Comparison of ENCODE assay signal across 24 cellular contexts in genomic region chr21:45042664-45043161, GRCh38.
"Had no signal": no experiment of that assay in that cellular context is flagged by ENCODE, and none has a peak within 500 bp of the region (broad histone marks: within the 10 kb centered on the region; RNA-seq: fewer than 3 reads in every experiment).

No MANE protein-coding gene starts in this region.

- H3K4me2 ChIP-seq: hepatocyte had no signal

- H3K4me1 ChIP-seq: body of pancreas, pancreas had no signal

- H3K36me3 ChIP-seq: gastroesophageal sphincter, left ventricle myocardium inferior, pancreas, spleen, transverse colon had no signal

- H3K9me3 ChIP-seq: pancreas, transverse colon had no signal

- H3K27ac ChIP-seq: body of pancreas, hepatocyte, left ventricle myocardium inferior, pancreas, psoas muscle, transverse colon had no signal

- H3K27me3 ChIP-seq: gastroesophageal sphincter, hepatocyte, pancreas, transverse colon had no signal

- H3K79me2 ChIP-seq: hepatocyte had no signal

- H3K4me3 ChIP-seq: body of pancreas, gastroesophageal sphincter, hepatocyte, left ventricle myocardium inferior, lung, pancreas, psoas muscle, spleen, transverse colon had no signal

- FAIRE-seq: pancreas had no signal

- H2AFZ ChIP-seq: hepatocyte had no signal

- ATAC-seq: activated CD4-positive, alpha-beta T cell treated with anti-CD3 and anti-CD28 coated beads for 36 hours; activated CD8-positive, alpha-beta memory T cell treated with anti-CD3 and anti-CD28 coated beads, Interleukin-2, amount 10 ng/mL, durations not matched to agents 7 days and 5 days; activated CD8-positive, alpha-beta T cell treated with anti-CD3 and anti-CD28 coated beads, Interleukin-2, amount 10 ng/mL, durations not matched to agents 7 days and 5 days; activated naive CD4-positive, alpha-beta T cell treated with anti-CD3 and anti-CD28 coated beads, Interleukin-2, amount 50 U/mL, for 72 hours; activated T-cell treated with anti-CD3 and anti-CD28 coated beads, Interleukin-2, amount 50 U/mL, for 72 hours; body of pancreas; effector memory CD8-positive, alpha-beta T cell; gastroesophageal sphincter; pancreas; psoas muscle had no signal

- DNase-seq: activated CD4-positive, alpha-beta T cell treated with anti-CD3 and anti-CD28 coated beads for 36 hours; activated CD4-positive, CD25-positive, alpha-beta regulatory T cell; activated CD8-positive, alpha-beta memory T cell treated with anti-CD3 and anti-CD28 coated beads, Interleukin-2, amount 10 ng/mL, durations not matched to agents 7 days and 5 days; activated CD8-positive, alpha-beta T cell treated with anti-CD3 and anti-CD28 coated beads, Interleukin-2, amount 10 ng/mL, durations not matched to agents 7 days and 5 days; activated naive CD4-positive, alpha-beta T cell; activated T-cell treated with anti-CD3 and anti-CD28 coated beads, Interleukin-2, amount 50 U/mL, for 72 hours; body of pancreas; cerebellar nuclear complex; cortex of kidney; effector memory CD8-positive, alpha-beta T cell; erythroblast; islet precursor cell; left ventricle myocardium inferior; pancreas; psoas muscle; spleen; stimulated activated CD4-positive, alpha-beta T cell treated with anti-CD3 and anti-CD28 coated beads, Interleukin-2, amount 100 ng/mL, for 48 hours; stimulated activated naive CD4-positive, alpha-beta T cell treated with Interleukin-2 at 50 U/mL for 16 hours; T-helper 1 cell; transverse colon had no signal
